1 cellular context compared by ENCODE assay signal in genomic region chr11:63583288-63583687, GRCh38.
TF ChIP-seq lines count a peak whose summit lies in the region.

No MANE protein-coding gene starts in this region.

TF ChIP-seq in HepG2, 621 proteins besides CTCF, POLR2A, EP300 and RAD21 (continues in another document):
- TF ChIP-seq TERF1 (CRISPR knock-in tag; IDR thresholded peaks at IDR 0.05): no peak
- TF ChIP-seq PRDM4 (CRISPR knock-in tag; IDR thresholded peaks at IDR 0.05; ENCODE audit: borderline replicate concordance): no peak
- TF ChIP-seq FOSL1 (CRISPR knock-in tag; IDR thresholded peaks at IDR 0.05; ENCODE audit: borderline replicate concordance): no peak
- no peak for TF ChIP-seq SP5 (CRISPR knock-in tag; IDR thresholded peaks at IDR 0.05; ENCODE audit: borderline replicate concordance, low read depth)
- TF ChIP-seq HIVEP1 (CRISPR knock-in tag; IDR thresholded peaks at IDR 0.05): no peak
- TF ChIP-seq SP140L (CRISPR knock-in tag; IDR thresholded peaks at IDR 0.05; ENCODE audit: borderline replicate concordance): no peak
- TF ChIP-seq ZNF354B (CRISPR knock-in tag; IDR thresholded peaks at IDR 0.05): no peak
- TF ChIP-seq MLLT10 (CRISPR knock-in tag; IDR thresholded peaks at IDR 0.05): no peak
- peak; percentile 27; the same call in 1 of the 2 replicates for TF ChIP-seq HMG20A (CRISPR knock-in tag; IDR thresholded peaks at IDR 0.05; ENCODE audit: borderline replicate concordance)
- TF ChIP-seq ZNF607 (CRISPR knock-in tag; IDR thresholded peaks at IDR 0.05; ENCODE audit: borderline replicate concordance): no peak
- TF ChIP-seq ZNF770 (CRISPR knock-in tag; IDR thresholded peaks at IDR 0.05): no peak
- no peak for TF ChIP-seq ZNF841 (CRISPR knock-in tag; IDR thresholded peaks at IDR 0.05; ENCODE audit: borderline replicate concordance)
- peak; percentile 25; the same call in 1 of the 2 replicates for TF ChIP-seq ARID5B (CRISPR knock-in tag; IDR thresholded peaks at IDR 0.05)
- TF ChIP-seq CREB1 (IDR thresholded peaks at IDR 0.05): no peak
- TF ChIP-seq CREB1 (CRISPR knock-in tag; IDR thresholded peaks at IDR 0.05): no peak
- TF ChIP-seq ZNF207 (IDR thresholded peaks at IDR 0.05; ENCODE audit: borderline replicate concordance): no peak
- no peak for TF ChIP-seq HNF1B (CRISPR knock-in tag; IDR thresholded peaks at IDR 0.05)
- no peak for TF ChIP-seq RARG (CRISPR knock-in tag; IDR thresholded peaks at IDR 0.05; ENCODE audit: low read depth)
- TF ChIP-seq ZMAT3 (CRISPR knock-in tag; conservative IDR thresholded peaks at IDR 0.05): no peak
- no peak for TF ChIP-seq ZNF234 (CRISPR knock-in tag; conservative IDR thresholded peaks at IDR 0.05)
- no peak for TF ChIP-seq ZFX (CRISPR knock-in tag; IDR thresholded peaks at IDR 0.05; ENCODE audit: low read depth)
- no peak for TF ChIP-seq ZNF512B (CRISPR knock-in tag; IDR thresholded peaks at IDR 0.05; ENCODE audit: borderline replicate concordance)
- no peak for TF ChIP-seq ZNF777 (CRISPR knock-in tag; IDR thresholded peaks at IDR 0.05)
- no peak for TF ChIP-seq NFYC (CRISPR knock-in tag; IDR thresholded peaks at IDR 0.05)
- no peak for TF ChIP-seq KLF11 (CRISPR knock-in tag; IDR thresholded peaks at IDR 0.05)
- TF ChIP-seq SNRNP70 (IDR thresholded peaks at IDR 0.05; ENCODE audit: low read depth, low read length): no peak
- TF ChIP-seq ZBTB4 (CRISPR knock-in tag; IDR thresholded peaks at IDR 0.05; ENCODE audit: borderline replicate concordance): no peak
- TF ChIP-seq ZNF335 (CRISPR knock-in tag; IDR thresholded peaks at IDR 0.05): no peak
- TF ChIP-seq SOX5 (CRISPR knock-in tag; IDR thresholded peaks at IDR 0.05; ENCODE audit: borderline replicate concordance): peak; percentile 96
- peak in 1 of 2 experiments; percentile 91; a peak in 2 of 4 replicates for TF ChIP-seq ATF4 (CRISPR knock-in tag; IDR thresholded peaks at IDR 0.05)
- TF ChIP-seq TAF1 (CRISPR knock-in tag; IDR thresholded peaks at IDR 0.05): no peak
- no peak for TF ChIP-seq ZBTB49 (CRISPR knock-in tag; IDR thresholded peaks at IDR 0.05; ENCODE audit: borderline replicate concordance)
- TF ChIP-seq SOX13 (IDR thresholded peaks at IDR 0.05): peak; percentile 54; the same call in 1 of the 2 replicates
- peak in 1 of 2 experiments; percentile 99; a peak in 2 of 4 replicates for TF ChIP-seq SOX13 (CRISPR knock-in tag; conservative IDR thresholded peaks at IDR 0.05 in 1 of 2, IDR thresholded peaks at IDR 0.05 in 1 of 2)
- no peak for TF ChIP-seq LCORL (IDR thresholded peaks at IDR 0.05)
- TF ChIP-seq LCORL (CRISPR knock-in tag; IDR thresholded peaks at IDR 0.05): no peak
- TF ChIP-seq ATAD3A (CRISPR knock-in tag; IDR thresholded peaks at IDR 0.05): no peak
- no peak for TF ChIP-seq ATF3 (CRISPR knock-in tag; IDR thresholded peaks at IDR 0.05)
